9 cellular contexts compared by ENCODE assay signal in genomic region chr9:136949817-136950655, GRCh38. TPM values are rescaled to one million over a fixed set of nuclear protein-coding genes. Genes with fewer than 3 reads are reported as not detected.
DNase-seq lines count a peak whose midpoint lies in the region; ATAC-seq and TF ChIP-seq lines count a peak whose summit lies in the region.
"Had no signal": no experiment of that assay in that cellular context is flagged by ENCODE, and none has a peak within 500 bp of the region (broad histone marks: within the 10 kb centered on the region; RNA-seq: fewer than 3 reads in every experiment).

No MANE protein-coding gene starts in this region.

- WGBS in lower leg skin, 2 donors = 2 to 17% methylated on average over 14 to 61 of the region's 63 CpGs

- TF ChIP-seq CTCF in dorsolateral prefrontal cortex (IDR thresholded peaks at IDR 0.05 in 54 of 56, conservative IDR thresholded peaks at IDR 0.05 in 2 of 56; ENCODE audit: low read depth in 1 of 56, partially characterized antibody in 56 of 56) = peak in 41 of 56 donors; percentile 4 to 59 (median 34)
- no peak for TF ChIP-seq CTCF in lower leg skin (IDR thresholded peaks at IDR 0.05)

- peak overlapping the region; percentile 80 to 99 (median 96) for H3K27ac ChIP-seq in dorsolateral prefrontal cortex

- ATAC-seq in HG03460 (IDR thresholded peaks at IDR 0.05; ENCODE audit: unreplicated experiment) = peak; percentile 80

- intact Hi-C loops in dorsolateral prefrontal cortex (cut with DNase I) (loop anchor here (1.0 to 5.0 kb wide), 3 partner anchors 27 to 79 kb away; partner anchors contain the start of genes ABCA2 (in 2 of the 2) and PTGDS (in 1 of the 2)), lower leg skin (cut with DNase I; ENCODE audit: low total_unique reads) (loop anchor here (2.0 to 10.0 kb wide), 2 partner anchors 55 to 95 kb away; partner anchors contain the start of gene MAMDC4)

- DNase-seq in C1 segment of cervical spinal cord (lab: John Stamatoyannopoulos, UW) = peak; percentile 72 to 96 (median 92)
- DNase-seq in GM19240 (ENCODE audit: insufficient read length, low spot score) = peak; percentile 100
- DNase-seq in NCI-H526 treated with DMSO at 0.1 percent for 48 hours (lab: John Stamatoyannopoulos, UW) = peak; percentile 69
- peak; percentile 96 for DNase-seq in activated CD4-positive, alpha-beta T cell treated with anti-CD3 and anti-CD28 coated beads, Interleukin-2, amount 50 U/mL, for 4 hours
- DNase-seq in dorsolateral prefrontal cortex = peak; percentile 96 to 100 (median 98)
- DNase-seq in lower leg skin (ENCODE audit: low spot score in 2 of 2) = peak; percentile 92 to 99
- DNase-seq in stimulated activated CD4-positive, alpha-beta T cell treated with anti-CD3 and anti-CD28 coated beads, Interleukin-4, amount 100 ng/mL, for 4 hours = peak; percentile 94 to 96

- TF ChIP-seq POLR2A in lower leg skin (IDR thresholded peaks at IDR 0.05) = no peak

- H3K4me3 ChIP-seq in dorsolateral prefrontal cortex (peak overlapping the region; percentile 63 to 97 (median 81)), lower leg skin (ENCODE audit: low read depth, poor library complexity, severe bottlenecking) (peak overlapping the region; percentile 33)

- no peaks in the 10 kb centered on the region for H3K27me3 ChIP-seq in dorsolateral prefrontal cortex

RNA-seq across cellular contexts. Expression of gene LCN12, which starts 2.0 kb away (rescaled TPM):
- total RNA-seq in dorsolateral prefrontal cortex (10 to 100 TPM in 108 of 120 experiments, 1 to 10 TPM in 12; 5.2 to 34.4 (median 16.7) TPM), lower leg skin (not detected)
- total RNA-seq: subcutaneous adipose tissue had no signal

RNA-seq across cellular contexts. Expression of gene C8G, which starts 5.0 kb away (rescaled TPM):
- total RNA-seq in dorsolateral prefrontal cortex (1 to 10 TPM in 95 of 120 experiments, under 1 TPM in 1, not detected in 24; 1.00 to 6.0 (median 2.2) TPM), lower leg skin (not detected)

RNA-seq across cellular contexts. Expression of gene FBXW5, which starts 5.5 kb away (rescaled TPM):
- total RNA-seq in dorsolateral prefrontal cortex = 100 to 1,000 TPM in 22 of 120 experiments, 10 to 100 TPM in 98; 66.7 to 121 (median 89.9) TPM
- 100 to 1,000 TPM; 145 to 182 (median 154) TPM for total RNA-seq in lower leg skin

RNA-seq across cellular contexts. Expression of gene PTGDS, which starts 27.3 kb away (rescaled TPM):
- total RNA-seq in dorsolateral prefrontal cortex (1,000 to 10,000 TPM; 1,122 to 4,894 (median 2,197) TPM), lower leg skin (10 to 100 TPM in 3 of 4 donors, 1 to 10 TPM in 1; 9.7 to 75.3 (median 14.8) TPM)

RNA-seq across cellular contexts. Expression of gene LCNL1, which starts 32.8 kb away (rescaled TPM):
- total RNA-seq in dorsolateral prefrontal cortex = 10 to 100 TPM in 119 of 120 experiments, 1 to 10 TPM in 1; 9.8 to 81.8 (median 27.3) TPM
- under 1 TPM in 2 of 4 donors, not detected in 2; 0.36 to 0.37 TPM for total RNA-seq in lower leg skin
- total RNA-seq: subcutaneous adipose tissue had no signal

Comparison
In these comparisons a context has a peak if more than half of its experiments do, and no peak if none do; other contexts are left out.
1. Peak in every context shown above with its lines: DNase-seq, ATAC-seq, H3K4me3 ChIP-seq and H3K27ac ChIP-seq.
2. CTCF ChIP-seq: peak in dorsolateral prefrontal cortex (41 of 56); none in lower leg skin (0 of 3).